32 cellular contexts compared by ENCODE assay signal in genomic region chr2:73403237-73403636, GRCh38.
"Had no signal": no experiment of that assay in that cellular context is flagged by ENCODE, and none has a peak within 500 bp of the region (broad histone marks: within the 10 kb centered on the region; RNA-seq: fewer than 3 reads in every experiment).

No MANE protein-coding gene starts in this region.

- H3K4me1 ChIP-seq: ascending aorta had no signal

- H3K36me3 ChIP-seq: cardiac muscle cell had no signal

- H3K4me3 ChIP-seq: ascending aorta, cardiac muscle cell had no signal

- H3K27me3 ChIP-seq: ascending aorta, cardiac muscle cell had no signal

- DNase-seq: activated CD4-positive, alpha-beta memory T cell treated with anti-CD3 and anti-CD28 coated beads, Interleukin-2, amount 10 ng/mL, durations not matched to agents 7 days and 5 days; activated CD4-positive, alpha-beta T cell treated with anti-CD3 and anti-CD28 coated beads for 1 hour; activated CD4-positive, alpha-beta T cell treated with anti-CD3 and anti-CD28 coated beads for 36 hours; activated CD4-positive, alpha-beta T cell treated with anti-CD3 and anti-CD28 coated beads for 48 hours; activated CD4-positive, alpha-beta T cell treated with anti-CD3 and anti-CD28 coated beads, Interleukin-2, amount 10 ng/mL, durations not matched to agents 7 days and 5 days; activated CD4-positive, alpha-beta T cell treated with anti-CD3 and anti-CD28 coated beads, Interleukin-2, amount 50 U/mL, for 48 hours; activated CD4-positive, CD25-positive, alpha-beta regulatory T cell; activated CD8-positive, alpha-beta memory T cell treated with anti-CD3 and anti-CD28 coated beads for 24 hours; activated CD8-positive, alpha-beta memory T cell treated with anti-CD3 and anti-CD28 coated beads, Interleukin-2, amount 10 ng/mL, durations not matched to agents 7 days and 5 days; activated CD8-positive, alpha-beta memory T cell treated with anti-CD3 and anti-CD28 coated beads, Interleukin-2, amount 50 U/mL, for 48 hours; activated CD8-positive, alpha-beta T cell treated with anti-CD3 and anti-CD28 coated beads, Interleukin-2, amount 10 ng/mL, durations not matched to agents 7 days and 5 days; activated effector memory CD4-positive, alpha-beta T cell treated with Interleukin-2 at 50 U/mL for 16 hours; activated gamma-delta T cell; activated naive CD4-positive, alpha-beta T cell treated with anti-CD3 and anti-CD28 coated beads, Interleukin-2, amount 10 ng/mL, durations not matched to agents 7 days and 5 days; activated naive CD4-positive, alpha-beta T cell treated with Interleukin-2 at 50 U/mL for 16 hours; activated naive CD8-positive, alpha-beta T cell treated with anti-CD3 and anti-CD28 coated beads, Interleukin-2, amount 10 ng/mL, durations not matched to agents 7 days and 5 days; activated naive CD8-positive, alpha-beta T cell treated with anti-CD3 and anti-CD28 coated beads, Interleukin-2, amount 50 U/mL, for 24 hours; activated T-cell treated with anti-CD3 and anti-CD28 coated beads, Interleukin-2, amount 50 U/mL, for 4 hours; amygdala; anterior cingulate cortex; caudate nucleus; cerebellar nuclear complex; T-helper 1 cell; T-helper 2 cell; T-helper 9 cell; WERI-Rb-1 had no signal

- ATAC-seq: activated CD4-positive, alpha-beta T cell treated with anti-CD3 and anti-CD28 coated beads for 36 hours; activated CD4-positive, CD25-positive, alpha-beta regulatory T cell treated with anti-CD3 and anti-CD28 coated beads, Interleukin-2, amount 50 U/mL, for 24 hours; activated CD8-positive, alpha-beta memory T cell treated with anti-CD3 and anti-CD28 coated beads, Interleukin-2, amount 10 ng/mL, durations not matched to agents 7 days and 5 days; activated CD8-positive, alpha-beta T cell treated with anti-CD3 and anti-CD28 coated beads, Interleukin-2, amount 10 ng/mL, durations not matched to agents 7 days and 5 days; activated naive CD8-positive, alpha-beta T cell treated with anti-CD3 and anti-CD28 coated beads, Interleukin-2, amount 50 U/mL, for 24 hours; activated T-cell treated with anti-CD3 and anti-CD28 coated beads, Interleukin-2, amount 50 U/mL, for 4 hours; WTC11 had no signal

- FAIRE-seq: bronchial epithelial cell, TTC549 had no signal

- H3K27ac ChIP-seq: ascending aorta, cardiac muscle cell, WERI-Rb-1 had no signal
